8 cellular contexts compared by ENCODE assay signal in the genomic region with DNA sequence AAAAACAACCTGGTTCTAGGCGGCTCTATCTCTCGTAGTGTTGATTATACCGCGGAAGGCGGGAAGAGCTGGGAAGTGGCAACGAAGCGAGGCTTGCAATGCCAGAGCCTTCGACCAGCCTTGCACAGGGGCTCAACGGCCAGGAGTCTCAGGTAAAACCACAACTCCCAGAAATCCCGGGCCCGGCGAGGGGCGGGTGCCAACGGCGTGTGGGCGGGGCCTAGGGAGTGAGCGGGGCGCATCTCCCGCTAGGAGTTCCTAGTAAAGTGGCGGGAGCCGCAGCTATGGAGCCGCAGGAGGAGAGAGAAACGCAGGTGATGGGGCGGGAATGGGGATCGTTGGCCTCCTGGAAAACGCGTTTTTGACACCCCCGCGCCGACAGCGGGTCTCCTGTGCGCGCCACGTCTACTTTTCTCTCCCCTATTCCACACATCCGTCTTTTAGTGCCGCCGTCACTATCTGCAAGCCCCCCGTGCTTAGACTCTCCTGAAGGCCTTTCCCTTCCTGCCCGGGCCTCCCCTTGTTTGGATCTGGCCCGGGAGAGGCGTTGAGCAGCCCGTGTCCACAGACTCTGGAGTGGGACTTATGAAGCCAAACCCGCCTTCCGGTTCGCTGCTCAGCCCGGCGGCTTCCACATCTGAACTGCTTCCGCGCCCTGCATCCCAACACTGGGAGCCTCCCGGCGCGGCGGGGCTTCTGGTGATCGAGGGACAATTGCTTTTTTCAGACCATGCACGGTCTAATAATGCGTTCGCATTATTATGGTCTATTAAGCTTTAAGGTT. TPM values are rescaled to one million over a fixed set of nuclear protein-coding genes. Genes with fewer than 3 reads are reported as not detected.
DNase-seq lines count a peak whose midpoint lies in the region; ATAC-seq and TF ChIP-seq lines count a peak whose summit lies in the region.

A gene with protein sequence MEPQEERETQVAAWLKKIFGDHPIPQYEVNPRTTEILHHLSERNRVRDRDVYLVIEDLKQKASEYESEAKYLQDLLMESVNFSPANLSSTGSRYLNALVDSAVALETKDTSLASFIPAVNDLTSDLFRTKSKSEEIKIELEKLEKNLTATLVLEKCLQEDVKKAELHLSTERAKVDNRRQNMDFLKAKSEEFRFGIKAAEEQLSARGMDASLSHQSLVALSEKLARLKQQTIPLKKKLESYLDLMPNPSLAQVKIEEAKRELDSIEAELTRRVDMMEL (plus strand): TSS at position 258 of the 784 bp plus-strand sequence. CDS start 27 bp downstream, at position 285.

- TF ChIP-seq CTCF in GM13976 (IDR thresholded peaks at IDR 0.05; ENCODE audit: borderline replicate concordance, control extremely low read depth, extremely low read depth, insufficient read depth, missing control alignments): no peak
- TF ChIP-seq CTCF in heart right ventricle (IDR thresholded peaks at IDR 0.05): no peak
- no peak for TF ChIP-seq CTCF in type B pancreatic cell (conservative IDR thresholded peaks at IDR 0.05)

- no peaks in the 10 kb centered on the region for H3K9me3 Mint-ChIP-seq in T-helper 1 cell treated with Interleukin-12 subunit alpha and Interleukin-12 subunit beta and Interleukin-4 antibody, amounts not matched to agents 30 μg/mL and 1 μg/mL, for 36 hours
- H3K9me3 Mint-ChIP-seq in type B pancreatic cell: no peaks in the 10 kb centered on the region

- H3K4me1 Mint-ChIP-seq in T-helper 1 cell treated with Interleukin-12 subunit alpha and Interleukin-12 subunit beta and Interleukin-4 antibody, amounts not matched to agents 30 μg/mL and 1 μg/mL, for 36 hours (ENCODE audit: low read depth): peaks cover 15% of the 10 kb centered on the region
- peaks cover 10% of the 10 kb centered on the region for H3K4me1 Mint-ChIP-seq in type B pancreatic cell (ENCODE audit: unreplicated experiment)

- ATAC-seq in HG02840 (IDR thresholded peaks at IDR 0.05; ENCODE audit: low FRiP score, unreplicated experiment) (peak; percentile 80), heart right ventricle (peak; percentile 91 to 99 (median 98))

- H3K27me3 ChIP-seq in heart right ventricle: no peaks in the 10 kb centered on the region

- 0% methylated on average over 53 to 57 of the region's 57 CpGs for WGBS in heart right ventricle, 2 donors

- no peaks in the 10 kb centered on the region for H3K27me3 Mint-ChIP-seq in T-helper 1 cell treated with Interleukin-12 subunit alpha and Interleukin-12 subunit beta and Interleukin-4 antibody, amounts not matched to agents 30 μg/mL and 1 μg/mL, for 36 hours (ENCODE audit: low read depth)
- no peaks in the 10 kb centered on the region for H3K27me3 Mint-ChIP-seq in type B pancreatic cell

- H3K27ac Mint-ChIP-seq in T-helper 1 cell treated with Interleukin-12 subunit alpha and Interleukin-12 subunit beta and Interleukin-4 antibody, amounts not matched to agents 30 μg/mL and 1 μg/mL, for 36 hours: peak within 1 kb of the TSS; percentile 91
- peak within 1 kb of the TSS; percentile 86 for H3K27ac Mint-ChIP-seq in type B pancreatic cell

- in situ Hi-C loops in GM13976 (cut with MboI; ENCODE audit: low sequenced_read_pairs, unreplicated experiment): no loop called here

- H3K4me3 ChIP-seq in heart right ventricle: peak within 1 kb of the TSS; percentile 60 to 92 (median 80)

- H3K4me1 ChIP-seq in heart right ventricle: peaks cover 0 to 20% (median 7%) of the 10 kb centered on the region in 9 donors

- intact Hi-C loops in heart right ventricle (cut with DNase I) (no loop called here), posterior cingulate gyrus (cut with DNase I) (no loop called here)

- DNase-seq in GM13976 (ENCODE audit: low spot score) (peak; percentile 87), NCI-H146 treated with DMSO at 0.1 percent for 48 hours (lab: John Stamatoyannopoulos, UW; ENCODE audit: unreplicated experiment) (peak; percentile 96), amniotic stem cell (lab: John Stamatoyannopoulos, UW) (peak; percentile 51), heart right ventricle (peak; percentile 93 to 94), posterior cingulate gyrus (peak; percentile 92 to 99 (median 96)), type B pancreatic cell (ENCODE audit: extremely low spot score, unreplicated experiment) (peak; percentile 93)

- peak within 1 kb of the TSS; percentile 26 to 92 (median 84) for H3K27ac ChIP-seq in heart right ventricle

- no peaks in the 10 kb centered on the region for H3K9me3 ChIP-seq in heart right ventricle

- peak within 1 kb of the TSS; percentile 95 for H3K4me3 Mint-ChIP-seq in T-helper 1 cell treated with Interleukin-12 subunit alpha and Interleukin-12 subunit beta and Interleukin-4 antibody, amounts not matched to agents 30 μg/mL and 1 μg/mL, for 36 hours
- H3K4me3 Mint-ChIP-seq in type B pancreatic cell: peak within 1 kb of the TSS; percentile 97

- H3K36me3 ChIP-seq in heart right ventricle: peaks cover 0 to 37% (median 0%) of the 10 kb centered on the region in 9 donors

- H3K36me3 Mint-ChIP-seq in T-helper 1 cell treated with Interleukin-12 subunit alpha and Interleukin-12 subunit beta and Interleukin-4 antibody, amounts not matched to agents 30 μg/mL and 1 μg/mL, for 36 hours (ENCODE audit: low read depth): peaks cover 4% of the 10 kb centered on the region
- H3K36me3 Mint-ChIP-seq in type B pancreatic cell: peaks cover 10% of the 10 kb centered on the region

RNA-seq across cellular contexts. Expression of the gene that starts here (rescaled TPM):
- total RNA-seq in heart right ventricle (10 to 100 TPM in 2 of 10 donors, 1 to 10 TPM in 8; 5.5 to 20.3 (median 8.5) TPM), type B pancreatic cell (ENCODE audit: low replicate concordance) (22.0 and 55.1 TPM in 2 replicates)
- 10 to 100 TPM; 15.4 to 16.9 TPM for polyA plus RNA-seq in heart right ventricle

Comparison
In these comparisons a context has a peak if more than half of its experiments do, and no peak if none do; other contexts are left out.
1. Peak in every context shown above with its lines: DNase-seq, ATAC-seq, H3K4me3 ChIP-seq and H3K27ac ChIP-seq.